ENCODE assay signal across 23 cellular contexts in the genomic region with DNA sequence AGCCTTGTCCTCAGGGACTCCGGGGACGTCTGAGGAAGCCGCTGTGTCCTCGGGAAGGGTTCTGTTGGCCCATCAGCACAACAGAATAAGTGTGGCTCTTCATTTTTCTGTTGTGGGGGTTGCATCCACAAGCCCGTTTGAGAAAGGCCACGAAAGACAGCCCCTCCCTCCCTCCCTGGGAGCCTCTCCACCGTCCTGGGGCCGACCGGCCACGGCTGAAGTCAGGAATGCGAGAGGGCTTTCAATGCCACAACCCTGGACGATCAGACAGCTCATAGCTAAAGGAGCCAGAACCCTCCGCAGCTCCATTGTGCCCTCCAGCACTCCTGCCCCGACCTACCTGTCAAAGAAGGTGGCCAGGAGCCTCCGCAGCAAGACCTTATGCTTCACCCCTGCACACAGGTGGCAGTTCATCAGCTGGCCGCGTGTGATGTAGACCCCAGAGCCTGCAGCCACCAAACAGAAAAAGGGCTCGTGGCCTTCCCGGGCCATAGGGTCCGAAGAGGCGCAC. TPM values are rescaled to one million over a fixed set of nuclear protein-coding genes. Genes with fewer than 3 reads are reported as not detected.
DNase-seq lines count a peak whose midpoint lies in the region; ATAC-seq and TF ChIP-seq lines count a peak whose summit lies in the region.
"Had no signal": no experiment of that assay in that cellular context is flagged by ENCODE, and none has a peak within 500 bp of the region (broad histone marks: within the 10 kb centered on the region; RNA-seq: fewer than 3 reads in every experiment).

No MANE protein-coding gene starts in this region.

- DNase-seq in left ventricle myocardium inferior = peak; percentile 13
- no peak for DNase-seq in heart right ventricle
- peak; percentile 11 for DNase-seq in WTC11 (ENCODE audit: low spot score)
- DNase-seq in lower lobe of right lung = no peak
- DNase-seq in upper lobe of right lung = peak; percentile 52
- DNase-seq in activated gamma-delta T cell treated with Interleukin-2 at 50 U/mL for 16 hours = no peak
- no peak for DNase-seq in OCI-M2 (lab: John Stamatoyannopoulos, UW; ENCODE audit: unreplicated experiment)
- no peak for DNase-seq in NCI-H748 (lab: John Stamatoyannopoulos, UW; ENCODE audit: unreplicated experiment)
- DNase-seq: activated CD4-positive, alpha-beta memory T cell treated with anti-CD3 and anti-CD28 coated beads, Interleukin-2, amount 10 ng/mL, durations not matched to agents 7 days and 5 days; activated CD8-positive, alpha-beta memory T cell treated with anti-CD3 and anti-CD28 coated beads, Interleukin-2, amount 50 U/mL, for 48 hours; activated naive CD8-positive, alpha-beta T cell treated with anti-CD3 and anti-CD28 coated beads, Interleukin-2, amount 10 ng/mL, durations not matched to agents 7 days and 5 days; cerebellar nuclear complex; DMS53; KBM-7; MG63; NCI-H2029 treated with DMSO at 0.1 percent for 48 hours; NCI-H526 treated with DMSO at 0.1 percent for 48 hours; stimulated activated CD4-positive, alpha-beta T cell treated with anti-CD3 and anti-CD28 coated beads, Interleukin-4, amount 100 ng/mL, for 4 hours had no signal

- H3K36me3 ChIP-seq in left ventricle myocardium inferior (peaks cover 35% of the 10 kb centered on the region), heart right ventricle (peaks cover 0 to 63% (median 0%) of the 10 kb centered on the region in 9 donors), lower lobe of right lung (peaks cover 49% of the 10 kb centered on the region), upper lobe of right lung (peaks cover 26% of the 10 kb centered on the region)

- H3K4me3 Mint-ChIP-seq in WTC11 = no peak overlapping the region
- H3K4me3 Mint-ChIP-seq: activated CD4-positive, alpha-beta memory T cell treated with anti-CD3 and anti-CD28 coated beads, Interleukin-2, amount 10 ng/mL, durations not matched to agents 7 days and 5 days; activated naive CD8-positive, alpha-beta T cell treated with anti-CD3 and anti-CD28 coated beads, Interleukin-2, amount 10 ng/mL, durations not matched to agents 7 days and 5 days; activated T-helper 17 cell treated with anti-CD3 and anti-CD28 coated beads, Interleukin-2, amount 50 U/mL, for 72 hours; nephron; stimulated activated memory B cell treated with anti-CD40 and anti-IgM and Interleukin-4, amounts not matched to agents 10 μg/mL and 1 μg/mL and 100 μg/mL, for 72 hours had no signal

- ATAC-seq in heart right ventricle = no peak
- no peak for ATAC-seq in WTC11
- no peak for ATAC-seq in lower lobe of right lung
- ATAC-seq in upper lobe of right lung = no peak
- ATAC-seq: activated CD4-positive, CD25-positive, alpha-beta regulatory T cell treated with anti-CD3 and anti-CD28 coated beads, Interleukin-2, amount 50 U/mL, for 24 hours; activated T-helper 17 cell treated with anti-CD3 and anti-CD28 coated beads, Interleukin-2, amount 50 U/mL, for 72 hours; pancreas; stimulated activated memory B cell treated with anti-CD40 and anti-IgM and Interleukin-4, amounts not matched to agents 10 μg/mL and 1 μg/mL and 100 μg/mL, for 72 hours had no signal

- CTCF ChIA-PET in WTC11 (lab: Charles Lee) = interaction anchor here (1.0 kb wide), 1 partner anchor 44 kb away, joined by 3 read pairs; no protein-coding TSS in a partner anchor

- H3K4me1 ChIP-seq in left ventricle myocardium inferior (peaks cover 56% of the 10 kb centered on the region), heart right ventricle (peaks cover 7 to 52% (median 28%) of the 10 kb centered on the region in 9 donors), lower lobe of right lung (peaks cover 66% of the 10 kb centered on the region), upper lobe of right lung (peaks cover 31% of the 10 kb centered on the region)
- H3K4me1 ChIP-seq: pancreas had no signal

- no peaks in the 10 kb centered on the region for H3K27me3 ChIP-seq in left ventricle myocardium inferior (ENCODE audit: low read depth)
- H3K27me3 ChIP-seq in heart right ventricle = no peaks in the 10 kb centered on the region
- H3K27me3 ChIP-seq in lower lobe of right lung (ENCODE audit: low read depth) = no peaks in the 10 kb centered on the region
- no peaks in the 10 kb centered on the region for H3K27me3 ChIP-seq in upper lobe of right lung
- H3K27me3 ChIP-seq: MG63, pancreas had no signal

- no peaks in the 10 kb centered on the region for H3K9me3 Mint-ChIP-seq in WTC11
- H3K9me3 Mint-ChIP-seq: activated CD4-positive, alpha-beta memory T cell treated with anti-CD3 and anti-CD28 coated beads, Interleukin-2, amount 10 ng/mL, durations not matched to agents 7 days and 5 days; activated naive CD8-positive, alpha-beta T cell treated with anti-CD3 and anti-CD28 coated beads, Interleukin-2, amount 10 ng/mL, durations not matched to agents 7 days and 5 days; activated T-helper 17 cell treated with anti-CD3 and anti-CD28 coated beads, Interleukin-2, amount 50 U/mL, for 72 hours; nephron; stimulated activated memory B cell treated with anti-CD40 and anti-IgM and Interleukin-4, amounts not matched to agents 10 μg/mL and 1 μg/mL and 100 μg/mL, for 72 hours had no signal

- H3K36me3 Mint-ChIP-seq in WTC11 = no peaks in the 10 kb centered on the region
- H3K36me3 Mint-ChIP-seq: activated naive CD8-positive, alpha-beta T cell treated with anti-CD3 and anti-CD28 coated beads, Interleukin-2, amount 10 ng/mL, durations not matched to agents 7 days and 5 days; stimulated activated memory B cell treated with anti-CD40 and anti-IgM and Interleukin-4, amounts not matched to agents 10 μg/mL and 1 μg/mL and 100 μg/mL, for 72 hours had no signal

- peaks cover 24% of the 10 kb centered on the region for H3K4me1 Mint-ChIP-seq in WTC11
- H3K4me1 Mint-ChIP-seq: activated CD4-positive, alpha-beta memory T cell treated with anti-CD3 and anti-CD28 coated beads, Interleukin-2, amount 10 ng/mL, durations not matched to agents 7 days and 5 days; activated naive CD8-positive, alpha-beta T cell treated with anti-CD3 and anti-CD28 coated beads, Interleukin-2, amount 10 ng/mL, durations not matched to agents 7 days and 5 days; activated T-helper 17 cell treated with anti-CD3 and anti-CD28 coated beads, Interleukin-2, amount 50 U/mL, for 72 hours; stimulated activated memory B cell treated with anti-CD40 and anti-IgM and Interleukin-4, amounts not matched to agents 10 μg/mL and 1 μg/mL and 100 μg/mL, for 72 hours had no signal

- 88 to 91% methylated on average over 21 of the region's 21 CpGs for WGBS in heart right ventricle, 2 donors

- POLR2A ChIA-PET in WTC11 (lab: Charles Lee) = no interaction called here

- no peak overlapping the region for H3K27ac Mint-ChIP-seq in WTC11
- H3K27ac Mint-ChIP-seq: activated CD4-positive, alpha-beta memory T cell treated with anti-CD3 and anti-CD28 coated beads, Interleukin-2, amount 10 ng/mL, durations not matched to agents 7 days and 5 days; activated naive CD8-positive, alpha-beta T cell treated with anti-CD3 and anti-CD28 coated beads, Interleukin-2, amount 10 ng/mL, durations not matched to agents 7 days and 5 days; activated T-helper 17 cell treated with anti-CD3 and anti-CD28 coated beads, Interleukin-2, amount 50 U/mL, for 72 hours; nephron; stimulated activated memory B cell treated with anti-CD40 and anti-IgM and Interleukin-4, amounts not matched to agents 10 μg/mL and 1 μg/mL and 100 μg/mL, for 72 hours had no signal

- H3K27ac ChIP-seq in left ventricle myocardium inferior (replicated peaks) (no peak overlapping the region), heart right ventricle (peak overlapping the region in 5 of 10 donors; percentile 79 to 90 (median 83)), lower lobe of right lung (peak overlapping the region; percentile 81), upper lobe of right lung (peak overlapping the region; percentile 75)

- TF ChIP-seq CTCF in left ventricle myocardium inferior (IDR thresholded peaks at IDR 0.05; ENCODE audit: borderline replicate concordance) = no peak
- TF ChIP-seq CTCF in heart right ventricle (IDR thresholded peaks at IDR 0.05) = no peak
- TF ChIP-seq CTCF in WTC11 (IDR thresholded peaks at IDR 0.05) = no peak
- no peak for TF ChIP-seq CTCF in lower lobe of right lung (IDR thresholded peaks at IDR 0.05)
- no peak for TF ChIP-seq CTCF in upper lobe of right lung (IDR thresholded peaks at IDR 0.05)

- intact Hi-C loops in left ventricle myocardium inferior (cut with micrococcal nuclease) = no loop called here
- intact Hi-C loops in heart right ventricle (cut with DNase I) = loop anchor here in 1 of 10 donors (5.0 kb wide), 1 partner anchor 34 kb away; no protein-coding TSS in a partner anchor
- intact Hi-C loops in lower lobe of right lung (cut with DNase I) = no loop called here
- intact Hi-C loops in upper lobe of right lung (cut with DNase I) = no loop called here

- no peak overlapping the region for H3K4me3 ChIP-seq in left ventricle myocardium inferior
- no peak overlapping the region for H3K4me3 ChIP-seq in heart right ventricle
- no peak overlapping the region for H3K4me3 ChIP-seq in lower lobe of right lung
- H3K4me3 ChIP-seq in upper lobe of right lung = no peak overlapping the region
- H3K4me3 ChIP-seq: MG63, pancreas had no signal

- no peaks in the 10 kb centered on the region for H3K27me3 Mint-ChIP-seq in WTC11 (ENCODE audit: low read depth)
- H3K27me3 Mint-ChIP-seq: activated CD4-positive, alpha-beta memory T cell treated with anti-CD3 and anti-CD28 coated beads, Interleukin-2, amount 10 ng/mL, durations not matched to agents 7 days and 5 days; activated naive CD8-positive, alpha-beta T cell treated with anti-CD3 and anti-CD28 coated beads, Interleukin-2, amount 10 ng/mL, durations not matched to agents 7 days and 5 days; activated T-helper 17 cell treated with anti-CD3 and anti-CD28 coated beads, Interleukin-2, amount 50 U/mL, for 72 hours had no signal

- no peaks in the 10 kb centered on the region for H3K9me3 ChIP-seq in left ventricle myocardium inferior (replicated peaks)
- no peaks in the 10 kb centered on the region for H3K9me3 ChIP-seq in heart right ventricle
- H3K9me3 ChIP-seq in lower lobe of right lung = no peaks in the 10 kb centered on the region
- no peaks in the 10 kb centered on the region for H3K9me3 ChIP-seq in upper lobe of right lung
- H3K9me3 ChIP-seq: MG63, pancreas had no signal

TF ChIP-seq in WTC11, 78 proteins besides CTCF, POLR2A, EP300 and RAD21 (continues in another document):
- TF ChIP-seq SOX15 (CRISPR knock-in tag; IDR thresholded peaks at IDR 0.05) = no peak
- no peak for TF ChIP-seq TEAD1 (CRISPR knock-in tag; IDR thresholded peaks at IDR 0.05)

RNA-seq across cellular contexts. Expression of a gene that starts 52.4 kb away (rescaled TPM):
- total RNA-seq in left ventricle myocardium inferior (108 TPM), heart right ventricle (100 to 1,000 TPM in 2 of 10 donors, 10 to 100 TPM in 8; 73.8 to 138 (median 85.4) TPM), WTC11 (2021) (46.4 to 55.6 TPM (median 53.3 TPM) in 3 replicates), lower lobe of right lung (40.3 TPM), upper lobe of right lung (30.1 TPM)
- polyA plus RNA-seq in heart right ventricle = 100 to 1,000 TPM in 1 of 2 donors, 10 to 100 TPM in 1; 83.8 to 172 TPM

Comparison
In these comparisons a context has a peak if more than half of its experiments do, and no peak if none do; other contexts are left out.
1. DNase-seq: peak in left ventricle myocardium inferior (single experiment), WTC11 (single experiment) and upper lobe of right lung (single experiment); none in heart right ventricle (0 of 2), lower lobe of right lung (single experiment), activated gamma-delta T cell treated with Interleukin-2 at 50 U/mL for 16 hours (single experiment), OCI-M2 (single experiment) and NCI-H748 (single experiment).